32 cellular contexts compared by ENCODE assay signal in the genomic region with DNA sequence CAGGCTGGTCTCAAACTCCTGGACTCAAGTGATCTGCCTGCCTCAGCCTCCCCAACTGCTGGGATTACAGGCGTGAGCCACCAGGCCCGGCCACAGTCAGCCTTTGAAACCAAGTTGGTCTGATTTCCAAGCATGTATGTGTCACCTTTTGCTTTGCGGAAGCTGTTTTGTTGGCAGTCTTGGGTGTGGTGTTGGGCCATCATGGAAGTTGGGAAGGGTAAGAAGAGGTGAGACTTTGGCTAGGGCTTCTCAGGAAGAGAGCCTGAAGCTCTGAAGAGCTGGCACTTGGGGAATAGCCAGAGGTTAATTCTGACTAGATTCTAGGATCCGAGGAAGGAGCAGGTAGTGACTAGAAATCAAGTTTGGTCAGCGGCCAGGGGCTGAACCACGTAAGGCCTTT. TPM values are rescaled to one million over a fixed set of nuclear protein-coding genes. Genes with fewer than 3 reads are reported as not detected.
DNase-seq lines count a peak whose midpoint lies in the region; ATAC-seq, FAIRE-seq and TF ChIP-seq lines count a peak whose summit lies in the region.
"Had no signal": no experiment of that assay in that cellular context is flagged by ENCODE, and none has a peak within 500 bp of the region (broad histone marks: within the 10 kb centered on the region; RNA-seq: fewer than 3 reads in every experiment).

No MANE protein-coding gene starts in this region.

- H3K27ac Mint-ChIP-seq in MCF 10A (ENCODE audit: low read depth, unreplicated experiment) (peak overlapping the region; percentile 43), endothelial cell (ENCODE audit: unreplicated experiment) (no peak overlapping the region), type B pancreatic cell (no peak overlapping the region), endodermal cell (no peak overlapping the region)
- H3K27ac Mint-ChIP-seq in CD8-positive, alpha-beta memory T cell: no peak overlapping the region
- H3K27ac Mint-ChIP-seq: B cell; CD8-positive, alpha-beta T cell had no signal

- no peak overlapping the region for H3K9ac ChIP-seq in mammary epithelial cell (ENCODE audit: insufficient read depth, low read length)
- H3K9ac ChIP-seq in keratinocyte (ENCODE audit: control insufficient read depth, extremely low read depth, insufficient read depth, low read length): no peak overlapping the region
- no peak overlapping the region for H3K9ac ChIP-seq in endodermal cell (ENCODE audit: extremely low read depth, low read length, poor library complexity, severe bottlenecking)
- no peak overlapping the region for H3K9ac ChIP-seq in PC-3 (ENCODE audit: low read length)

- intact Hi-C loops in MCF 10A (cut with micrococcal nuclease): no loop called here
- intact Hi-C loops in mammary epithelial cell (cut with micrococcal nuclease): no loop called here
- intact Hi-C loops in PC-3 (cut with micrococcal nuclease): no loop called here

- H3K27me3 Mint-ChIP-seq in MCF 10A (ENCODE audit: insufficient read depth, unreplicated experiment): no peaks in the 10 kb centered on the region
- H3K27me3 Mint-ChIP-seq in endothelial cell (ENCODE audit: unreplicated experiment): peaks cover 11% of the 10 kb centered on the region
- H3K27me3 Mint-ChIP-seq in type B pancreatic cell: no peaks in the 10 kb centered on the region
- H3K27me3 Mint-ChIP-seq in CD8-positive, alpha-beta memory T cell: peaks cover 4 to 5% of the 10 kb centered on the region in 2 donors
- no peaks in the 10 kb centered on the region for H3K27me3 Mint-ChIP-seq in endodermal cell (ENCODE audit: insufficient read depth)

- H3K4me1 Mint-ChIP-seq in MCF 10A (ENCODE audit: insufficient read depth, unreplicated experiment) (peaks cover 12% of the 10 kb centered on the region), endothelial cell (ENCODE audit: unreplicated experiment) (no peaks in the 10 kb centered on the region), type B pancreatic cell (ENCODE audit: unreplicated experiment) (peaks cover 5% of the 10 kb centered on the region), endodermal cell (peaks cover 5% of the 10 kb centered on the region)
- H3K4me1 Mint-ChIP-seq in CD8-positive, alpha-beta memory T cell: peaks cover 3 to 5% (median 3%) of the 10 kb centered on the region in 3 donors

- H2AFZ ChIP-seq in mammary epithelial cell (ENCODE audit: low read depth, low read length) (no peak overlapping the region), keratinocyte (ENCODE audit: control insufficient read depth, low read length) (no peak overlapping the region), PC-3 (ENCODE audit: low read length) (no peak overlapping the region)

- H3K4me2 ChIP-seq in mammary epithelial cell (ENCODE audit: insufficient read depth, low read depth, low read length): no peak overlapping the region
- H3K4me2 ChIP-seq in keratinocyte (ENCODE audit: control insufficient read depth, extremely low read depth, insufficient read depth, low read depth, low read length): no peak overlapping the region
- H3K4me2 ChIP-seq in PC-3 (ENCODE audit: low read length): no peak overlapping the region

- no peaks in the 10 kb centered on the region for H3K9me2 ChIP-seq in PC-3 (replicated peaks; ENCODE audit: low read length)

- H3K4me1 ChIP-seq in mammary epithelial cell (ENCODE audit: insufficient read depth, low read length) (peaks cover 11% of the 10 kb centered on the region), keratinocyte (ENCODE audit: control insufficient read depth, extremely low read depth, insufficient read depth, low read length) (peaks cover 29% of the 10 kb centered on the region), endodermal cell (ENCODE audit: control insufficient read depth, insufficient read depth, low read length) (peaks cover 7% of the 10 kb centered on the region), PC-3 (ENCODE audit: insufficient read depth, low read length) (peaks cover 7% of the 10 kb centered on the region)
- peaks cover 4% of the 10 kb centered on the region for H3K4me1 ChIP-seq in CD8-positive, alpha-beta memory T cell (ENCODE audit: insufficient read depth, low read length)

- peak; percentile 69 for FAIRE-seq in keratinocyte (lab: Jason Lieb, UNC)
- FAIRE-seq: GM12892, HepG2 had no signal

- H3K79me2 ChIP-seq in mammary epithelial cell (ENCODE audit: insufficient read depth, low read length) (no peaks in the 10 kb centered on the region), keratinocyte (ENCODE audit: control insufficient read depth, insufficient read depth, low read length) (no peaks in the 10 kb centered on the region), PC-3 (ENCODE audit: low read length) (no peaks in the 10 kb centered on the region)

- no peak overlapping the region for H3K4me3 Mint-ChIP-seq in MCF 10A (ENCODE audit: unreplicated experiment)
- peak overlapping the region; percentile 40 for H3K4me3 Mint-ChIP-seq in endothelial cell (ENCODE audit: unreplicated experiment)
- H3K4me3 Mint-ChIP-seq in type B pancreatic cell: peak overlapping the region; percentile 39
- H3K4me3 Mint-ChIP-seq in CD8-positive, alpha-beta memory T cell: no peak overlapping the region
- no peak overlapping the region for H3K4me3 Mint-ChIP-seq in endodermal cell
- H3K4me3 Mint-ChIP-seq: B cell; CD8-positive, alpha-beta T cell had no signal

- H3K4me3 ChIP-seq in mammary epithelial cell (replicated peaks in 1 of 3; ENCODE audit: insufficient read depth in 1 of 3, low read depth in 2 of 3, low read length in 3 of 3): no peak overlapping the region
- no peak overlapping the region for H3K4me3 ChIP-seq in keratinocyte (ENCODE audit: control insufficient read depth in 2 of 3, extremely low read depth in 1 of 3, insufficient read depth in 2 of 3, low read depth in 1 of 3, low read length in 3 of 3)
- H3K4me3 ChIP-seq in CD8-positive, alpha-beta memory T cell (ENCODE audit: low read length): no peak overlapping the region
- no peak overlapping the region for H3K4me3 ChIP-seq in endodermal cell (ENCODE audit: low read length)
- no peak overlapping the region for H3K4me3 ChIP-seq in PC-3 (ENCODE audit: low read length)
- H3K4me3 ChIP-seq: Peyer's patch, SK-N-MC had no signal

- H3K9me3 ChIP-seq in mammary epithelial cell (replicated peaks; ENCODE audit: insufficient read depth, low read length) (no peaks in the 10 kb centered on the region), keratinocyte (ENCODE audit: control insufficient read depth, low read depth, low read length) (no peaks in the 10 kb centered on the region), endodermal cell (ENCODE audit: control insufficient read depth, low read length) (no peaks in the 10 kb centered on the region), PC-3 (ENCODE audit: low read length) (no peaks in the 10 kb centered on the region)
- no peaks in the 10 kb centered on the region for H3K9me3 ChIP-seq in CD8-positive, alpha-beta memory T cell (ENCODE audit: low read length)
- H3K9me3 ChIP-seq: Peyer's patch had no signal

- in situ Hi-C loops in mammary epithelial cell (cut with MboI; ENCODE audit: low sequenced_read_pairs in 2 of 2): no loop called here

- 96% methylated on average over 6 of the region's 6 CpGs for WGBS in mammary epithelial cell (ENCODE audit: low coverage, missing lambda C conversion rate)
- WGBS in endodermal cell (ENCODE audit: insufficient coverage in 1 of 2, insufficient read length in 1 of 2), 2 experiments: 94 to 97% methylated on average over 5 to 6 of the region's 6 CpGs

- H4K20me1 ChIP-seq in mammary epithelial cell (ENCODE audit: insufficient read depth, low read length) (no peaks in the 10 kb centered on the region), keratinocyte (ENCODE audit: control insufficient read depth, extremely low read depth, insufficient read depth, low read length) (peaks cover 2% of the 10 kb centered on the region), PC-3 (ENCODE audit: low read length) (no peaks in the 10 kb centered on the region)

- POLR2A ChIA-PET in MCF 10A (lab: Yijun Ruan, JAX): interaction anchor here (0.6 to 1.1 kb wide), 5 partner anchors 10 to 51 kb away, joined by 3 to 5 read pairs (median 3); no protein-coding TSS in a partner anchor
- POLR2A ChIA-PET in CD8-positive, alpha-beta memory T cell (lab: Charles Lee): no interaction called here
- POLR2A ChIA-PET in PC-3 (lab: Charles Lee; ENCODE audit: unreplicated experiment): interaction anchor here (0.7 kb wide), 1 partner anchor 91 kb away, joined by 6 read pairs; no protein-coding TSS in a partner anchor

- H3K36me3 ChIP-seq in mammary epithelial cell (ENCODE audit: insufficient read depth, low read length): no peaks in the 10 kb centered on the region
- H3K36me3 ChIP-seq in keratinocyte (ENCODE audit: control insufficient read depth in 2 of 2, extremely low read depth in 1 of 2, insufficient read depth in 2 of 2, low read length in 2 of 2): peaks cover 3 to 4% of the 10 kb centered on the region in 2 experiments
- H3K36me3 ChIP-seq in CD8-positive, alpha-beta memory T cell (ENCODE audit: insufficient read depth, low read length): no peaks in the 10 kb centered on the region
- H3K36me3 ChIP-seq in endodermal cell (ENCODE audit: control insufficient read depth, insufficient read depth, low read length): no peaks in the 10 kb centered on the region
- H3K36me3 ChIP-seq in PC-3 (ENCODE audit: low read depth, low read length): no peaks in the 10 kb centered on the region; the same call in 1 of the 2 replicates
- H3K36me3 ChIP-seq: Peyer's patch had no signal

- DNase-seq in MCF 10A (ENCODE audit: unreplicated experiment) (peak; percentile 75), mammary epithelial cell (no peak), endothelial cell (ENCODE audit: low spot score) (no peak), keratinocyte (ENCODE audit: low read depth, low spot score) (peak; percentile 33), type B pancreatic cell (ENCODE audit: extremely low spot score, unreplicated experiment) (no peak), endodermal cell (no peak), PC-3 (no peak)
- no peak for DNase-seq in CD8-positive, alpha-beta memory T cell
- DNase-seq: CD8-positive, alpha-beta T cell; DMS 273 treated with DMSO at 0.1 percent for 48 hours; DMS79; EL; GDM1; GOT3; KBM-7; MM.1S; NCI-H1048; NCI-H1417; NCI-H1694 treated with DMSO at 0.1 percent for 48 hours; NCI-H2081; NCI-H226; NCI-H510A; NCI-H69; Peyer's patch; SIG-M5 had no signal

- CTCF ChIA-PET in MCF 10A (lab: Yijun Ruan, JAX): interaction anchor here (0.6 kb wide), 2 partner anchors 43 kb away, joined by 4 read pairs; a partner anchor contains a TSS
- CTCF ChIA-PET in mammary epithelial cell (lab: Charles Lee; ENCODE audit: low non-redundant PET): no interaction called here
- CTCF ChIA-PET in CD8-positive, alpha-beta memory T cell (lab: Charles Lee): interaction anchor here (1.6 to 2.6 kb wide), 2 partner anchors 20 to 42 kb away, joined by 3 to 11 read pairs; a partner anchor contains a TSS
- CTCF ChIA-PET in PC-3 (lab: Charles Lee): no interaction called here

- H3K27me3 ChIP-seq in mammary epithelial cell (ENCODE audit: insufficient read depth, low read length): no peaks in the 10 kb centered on the region
- H3K27me3 ChIP-seq in keratinocyte (ENCODE audit: control insufficient read depth, extremely low read depth, insufficient read depth, low read length): no peaks in the 10 kb centered on the region
- no peaks in the 10 kb centered on the region for H3K27me3 ChIP-seq in CD8-positive, alpha-beta memory T cell (ENCODE audit: insufficient read depth, low read length, poor library complexity, severe bottlenecking)
- no peaks in the 10 kb centered on the region for H3K27me3 ChIP-seq in endodermal cell (ENCODE audit: control insufficient read depth, insufficient read depth, low read length, poor library complexity, severe bottlenecking)
- H3K27me3 ChIP-seq in PC-3 (ENCODE audit: low read length): no peaks in the 10 kb centered on the region
- H3K27me3 ChIP-seq: Peyer's patch had no signal

- ATAC-seq in PC-3: no peak
- ATAC-seq: CD8-positive, alpha-beta T cell; HCT116; HepG2 had no signal

- peaks cover 19% of the 10 kb centered on the region for H3K36me3 Mint-ChIP-seq in MCF 10A (ENCODE audit: insufficient read depth, unreplicated experiment)
- peaks cover 6% of the 10 kb centered on the region for H3K36me3 Mint-ChIP-seq in endothelial cell (ENCODE audit: low read depth, unreplicated experiment)
- no peaks in the 10 kb centered on the region for H3K36me3 Mint-ChIP-seq in type B pancreatic cell
- H3K36me3 Mint-ChIP-seq in CD8-positive, alpha-beta memory T cell: peaks cover 0 to 2% (median 0%) of the 10 kb centered on the region in 3 donors
- peaks cover 2% of the 10 kb centered on the region for H3K36me3 Mint-ChIP-seq in endodermal cell (ENCODE audit: low read depth)
- H3K36me3 Mint-ChIP-seq: CD8-positive, alpha-beta T cell had no signal

- BruUV-seq in MCF 10A (replicated peaks; lab: Mats Ljungman, UMichigan): no TSS peak
- no TSS peak for BruUV-seq in mammary epithelial cell (replicated peaks; lab: Mats Ljungman, UMichigan)
- no TSS peak for BruUV-seq in PC-3 (replicated peaks; lab: Mats Ljungman, UMichigan)

- H3K27ac ChIP-seq in mammary epithelial cell (ENCODE audit: insufficient read depth, low read depth, low read length) (no peak overlapping the region), keratinocyte (ENCODE audit: control insufficient read depth, insufficient read depth, low read length) (peak overlapping the region; percentile 39), endodermal cell (ENCODE audit: low read depth, low read length) (no peak overlapping the region), PC-3 (ENCODE audit: low read length) (no peak overlapping the region)
- H3K27ac ChIP-seq in CD8-positive, alpha-beta memory T cell (ENCODE audit: low read depth, low read length): no peak overlapping the region
- H3K27ac ChIP-seq: 22Rv1, C4-2B, Peyer's patch, SK-N-MC had no signal

- dilution Hi-C loops in mammary epithelial cell (cut with HindIII; ENCODE audit: low sequenced_read_pairs): no loop called here
- dilution Hi-C loops in keratinocyte (cut with MboI; ENCODE audit: extremely low pct_ligation_motif_present, low sequenced_read_pairs): no loop called here

- H3K9me1 ChIP-seq in keratinocyte (ENCODE audit: control insufficient read depth, extremely low read depth, insufficient read depth, low read length): no peaks in the 10 kb centered on the region

- TF ChIP-seq CTCF in MCF 10A (IDR thresholded peaks at IDR 0.05; ENCODE audit: unreplicated experiment) (no peak), mammary epithelial cell (conservative IDR thresholded peaks at IDR 0.05 in 1 of 2, IDR thresholded peaks at IDR 0.05 in 1 of 2; ENCODE audit: extremely low read depth in 1 of 2, insufficient read depth in 1 of 2, low read depth in 1 of 2, low read length in 2 of 2) (no peak), endothelial cell (IDR thresholded peaks at IDR 0.05; ENCODE audit: unreplicated experiment) (no peak), keratinocyte (optimal IDR thresholded peaks at IDR 0.05 in 1 of 3, IDR thresholded peaks at IDR 0.05 in 1 of 3, conservative IDR thresholded peaks at IDR 0.05 in 1 of 3; ENCODE audit: extremely low read depth in 1 of 3, insufficient read depth in 2 of 3, low read length in 3 of 3) (no peak), type B pancreatic cell (conservative IDR thresholded peaks at IDR 0.05) (no peak), endodermal cell (conservative IDR thresholded peaks at IDR 0.05) (no peak), PC-3 (conservative IDR thresholded peaks at IDR 0.05; ENCODE audit: low read depth, low read length) (no peak)

- no peaks in the 10 kb centered on the region for H3F3A ChIP-seq in PC-3 (ENCODE audit: low read length, unreplicated experiment)

- H3K9me3 Mint-ChIP-seq in MCF 10A (ENCODE audit: unreplicated experiment): no peaks in the 10 kb centered on the region
- no peaks in the 10 kb centered on the region for H3K9me3 Mint-ChIP-seq in endothelial cell (ENCODE audit: unreplicated experiment)
- H3K9me3 Mint-ChIP-seq in type B pancreatic cell: no peaks in the 10 kb centered on the region
- H3K9me3 Mint-ChIP-seq in CD8-positive, alpha-beta memory T cell: no peaks in the 10 kb centered on the region
- no peaks in the 10 kb centered on the region for H3K9me3 Mint-ChIP-seq in endodermal cell
- H3K9me3 Mint-ChIP-seq: CD8-positive, alpha-beta T cell had no signal

RNA-seq across cellular contexts. Expression of a gene that starts 2.8 kb away (rescaled TPM):
- total RNA-seq in MCF 10A (2022) (0.21 and 0.29 TPM in 2 replicates), mammary epithelial cell (under 1 TPM; 0.17 to 0.35 TPM), endothelial cell (ENCODE audit: unreplicated experiment) (0.28 TPM), type B pancreatic cell (ENCODE audit: low replicate concordance) (0.19 and 0.26 TPM in 2 replicates), endodermal cell (under 1 TPM; 0.53 TPM), PC-3 (2014; rRNA removed) (0.12 TPM in 1 of 2 replicates, not detected in the other)
- polyA plus RNA-seq in mammary epithelial cell (not detected), keratinocyte (not detected in 3 replicates)
- polyA minus RNA-seq in mammary epithelial cell (0.31 TPM), keratinocyte (0.16 TPM in 1 of 3 replicates, not detected in the others)
- polyA plus RNA-seq in keratinocyte (2011; ENCODE audit: low read depth): not detected
- not detected in 2 replicates for polyA plus RNA-seq in keratinocyte (2011; cell fraction: cytosol; rRNA removed)
- polyA plus RNA-seq in keratinocyte (2011; cell fraction: nucleus; rRNA removed): 0.05 and 0.17 TPM in 2 replicates
- 0.08 TPM in 1 of 2 replicates, not detected in the other for polyA plus RNA-seq in keratinocyte (2012; ENCODE audit: low replicate concordance)
- polyA minus RNA-seq in keratinocyte (2011; cell fraction: cytosol; rRNA and poly(A)+ RNA removed): not detected
- polyA minus RNA-seq in keratinocyte (2011; cell fraction: nucleus; rRNA and poly(A)+ RNA removed): 0.32 TPM in 1 of 2 replicates, not detected in the other
- total RNA-seq in CD8-positive, alpha-beta memory T cell: under 1 TPM; 0.16 to 0.22 TPM
- not detected for polyA plus RNA-seq in CD8-positive, alpha-beta memory T cell
- 0.21 TPM for polyA plus RNA-seq in endodermal cell (2013, experiment 1 of 2)
- 0.17 TPM for polyA plus RNA-seq in endodermal cell (2013, experiment 2 of 2)
- polyA plus RNA-seq: HepG2 had no signal

RNA-seq across cellular contexts. Expression of a gene that starts 19.7 kb away (rescaled TPM):
- total RNA-seq in MCF 10A (2022) (57.5 and 71.6 TPM in 2 replicates), mammary epithelial cell (10 to 100 TPM; 40.0 to 56.7 TPM), endothelial cell (ENCODE audit: unreplicated experiment) (95.3 TPM), type B pancreatic cell (ENCODE audit: low replicate concordance) (56.3 and 94.0 TPM in 2 replicates), endodermal cell (10 to 100 TPM; 86.4 to 86.9 TPM), PC-3 (2014; rRNA removed) (34.9 and 50.3 TPM in 2 replicates)
- polyA plus RNA-seq in mammary epithelial cell (17.0 TPM), keratinocyte (10.1 to 16.5 TPM (median 12.5 TPM) in 3 replicates)
- polyA minus RNA-seq in mammary epithelial cell (8.7 TPM), keratinocyte (16.9 to 29.0 TPM (median 27.1 TPM) in 3 replicates)
- 1.7 TPM for polyA plus RNA-seq in keratinocyte (2011; ENCODE audit: low read depth)
- polyA plus RNA-seq in keratinocyte (2011; cell fraction: cytosol; rRNA removed): 8.1 and 11.8 TPM in 2 replicates
- polyA plus RNA-seq in keratinocyte (2011; cell fraction: nucleus; rRNA removed): 35.8 and 51.3 TPM in 2 replicates
- 12.3 and 20.4 TPM in 2 replicates for polyA plus RNA-seq in keratinocyte (2012; ENCODE audit: low replicate concordance)
- polyA minus RNA-seq in keratinocyte (2011; cell fraction: cytosol; rRNA and poly(A)+ RNA removed): 24.7 TPM
- 28.9 and 30.2 TPM in 2 replicates for polyA minus RNA-seq in keratinocyte (2011; cell fraction: nucleus; rRNA and poly(A)+ RNA removed)
- total RNA-seq in CD8-positive, alpha-beta memory T cell: 10 to 100 TPM; 57.6 to 62.9 TPM
- 25.6 TPM for polyA plus RNA-seq in CD8-positive, alpha-beta memory T cell
- 61.6 TPM for polyA plus RNA-seq in endodermal cell (2013, experiment 1 of 2)
- 53.9 TPM for polyA plus RNA-seq in endodermal cell (2013, experiment 2 of 2)

RNA-seq across cellular contexts. Expression of a gene that starts 30.0 kb away (rescaled TPM):
- total RNA-seq in MCF 10A (2022) (40.5 and 52.4 TPM in 2 replicates), mammary epithelial cell (10 to 100 TPM; 10.0 to 43.2 TPM), endothelial cell (ENCODE audit: unreplicated experiment) (80.3 TPM), type B pancreatic cell (ENCODE audit: low replicate concordance) (42.5 and 97.7 TPM in 2 replicates), endodermal cell (10 to 100 TPM; 58.8 to 75.9 TPM), PC-3 (2014; rRNA removed) (18.3 and 18.9 TPM in 2 replicates)
- polyA plus RNA-seq in mammary epithelial cell (9.8 TPM), keratinocyte (7.0 to 12.8 TPM (median 8.1 TPM) in 3 replicates)
- polyA minus RNA-seq in mammary epithelial cell (7.1 TPM), keratinocyte (7.1 to 11.4 TPM (median 9.1 TPM) in 3 replicates)
- 15.4 TPM for polyA plus RNA-seq in keratinocyte (2011; ENCODE audit: low read depth)
- polyA plus RNA-seq in keratinocyte (2011; cell fraction: cytosol; rRNA removed): 2.8 and 7.2 TPM in 2 replicates
- polyA plus RNA-seq in keratinocyte (2011; cell fraction: nucleus; rRNA removed): 76.2 and 104 TPM in 2 replicates
- polyA plus RNA-seq in keratinocyte (2012; ENCODE audit: low replicate concordance): 13.2 and 17.9 TPM in 2 replicates
- 3.3 TPM for polyA minus RNA-seq in keratinocyte (2011; cell fraction: cytosol; rRNA and poly(A)+ RNA removed)
- polyA minus RNA-seq in keratinocyte (2011; cell fraction: nucleus; rRNA and poly(A)+ RNA removed): 12.0 and 16.4 TPM in 2 replicates
- 10 to 100 TPM; 27.1 to 28.2 TPM for total RNA-seq in CD8-positive, alpha-beta memory T cell
- polyA plus RNA-seq in CD8-positive, alpha-beta memory T cell: 1.6 TPM
- 50.5 TPM for polyA plus RNA-seq in endodermal cell (2013, experiment 1 of 2)
- polyA plus RNA-seq in endodermal cell (2013, experiment 2 of 2): 46.7 TPM

RNA-seq across cellular contexts. Expression of a gene that starts 43.2 kb away (rescaled TPM):
- total RNA-seq in MCF 10A (2022) (17.3 and 19.6 TPM in 2 replicates), mammary epithelial cell (1 to 10 TPM; 4.2 to 9.6 TPM), endothelial cell (ENCODE audit: unreplicated experiment) (21.9 TPM), type B pancreatic cell (ENCODE audit: low replicate concordance) (19.7 and 38.0 TPM in 2 replicates), endodermal cell (10 to 100 TPM; 41.6 to 46.4 TPM), PC-3 (2014; rRNA removed) (9.3 and 13.6 TPM in 2 replicates)
- polyA plus RNA-seq in mammary epithelial cell (4.7 TPM), keratinocyte (1.3 to 2.2 TPM (median 2.0 TPM) in 3 replicates)
- polyA minus RNA-seq in mammary epithelial cell (7.1 TPM), keratinocyte (1.1 to 5.1 TPM (median 2.8 TPM) in 3 replicates)
- 0.45 TPM for polyA plus RNA-seq in keratinocyte (2011; ENCODE audit: low read depth)
- polyA plus RNA-seq in keratinocyte (2011; cell fraction: cytosol; rRNA removed): 1.5 and 3.0 TPM in 2 replicates
- 4.5 and 5.8 TPM in 2 replicates for polyA plus RNA-seq in keratinocyte (2011; cell fraction: nucleus; rRNA removed)
- 1.8 and 2.2 TPM in 2 replicates for polyA plus RNA-seq in keratinocyte (2012; ENCODE audit: low replicate concordance)
- polyA minus RNA-seq in keratinocyte (2011; cell fraction: cytosol; rRNA and poly(A)+ RNA removed): 6.1 TPM
- 1.9 and 3.8 TPM in 2 replicates for polyA minus RNA-seq in keratinocyte (2011; cell fraction: nucleus; rRNA and poly(A)+ RNA removed)
- total RNA-seq in CD8-positive, alpha-beta memory T cell: 1 to 10 TPM; 2.5 to 2.6 TPM
- polyA plus RNA-seq in CD8-positive, alpha-beta memory T cell: 0.23 TPM
- polyA plus RNA-seq in endodermal cell (2013, experiment 1 of 2): 38.7 TPM
- polyA plus RNA-seq in endodermal cell (2013, experiment 2 of 2): 33.4 TPM

RNA-seq across cellular contexts. Expression of a gene that starts 50.6 kb away (rescaled TPM):
- total RNA-seq in MCF 10A (2022) (77.4 and 86.2 TPM in 2 replicates), mammary epithelial cell (10 to 100 TPM; 32.3 to 81.6 TPM), endothelial cell (ENCODE audit: unreplicated experiment) (70.7 TPM), type B pancreatic cell (ENCODE audit: low replicate concordance) (66.7 and 93.0 TPM in 2 replicates), endodermal cell (100 to 1,000 TPM; 104 to 119 TPM), PC-3 (2014; rRNA removed) (36.6 and 67.3 TPM in 2 replicates)
- polyA plus RNA-seq in mammary epithelial cell (56.2 TPM), keratinocyte (43.8 to 63.2 TPM (median 56.0 TPM) in 3 replicates)
- polyA minus RNA-seq in mammary epithelial cell (163 TPM), keratinocyte (82.5 to 138 TPM (median 95.2 TPM) in 3 replicates)
- polyA plus RNA-seq in keratinocyte (2011; ENCODE audit: low read depth): 51.1 TPM
- polyA plus RNA-seq in keratinocyte (2011; cell fraction: cytosol; rRNA removed): 43.6 and 48.5 TPM in 2 replicates
- 105 and 128 TPM in 2 replicates for polyA plus RNA-seq in keratinocyte (2011; cell fraction: nucleus; rRNA removed)
- polyA plus RNA-seq in keratinocyte (2012; ENCODE audit: low replicate concordance): 29.5 and 45.4 TPM in 2 replicates
- 75.6 TPM for polyA minus RNA-seq in keratinocyte (2011; cell fraction: cytosol; rRNA and poly(A)+ RNA removed)
- 44.7 and 61.0 TPM in 2 replicates for polyA minus RNA-seq in keratinocyte (2011; cell fraction: nucleus; rRNA and poly(A)+ RNA removed)
- total RNA-seq in CD8-positive, alpha-beta memory T cell: 100 to 1,000 TPM; 116 to 119 TPM
- 17.5 TPM for polyA plus RNA-seq in CD8-positive, alpha-beta memory T cell
- 68.8 TPM for polyA plus RNA-seq in endodermal cell (2013, experiment 1 of 2)
- 64.9 TPM for polyA plus RNA-seq in endodermal cell (2013, experiment 2 of 2)

Comparison
In these comparisons a context has a peak if more than half of its experiments do, and no peak if none do; other contexts are left out.
1. DNase-seq: peak in MCF 10A (single experiment) and keratinocyte (single experiment); none in mammary epithelial cell (single experiment), endothelial cell (single experiment), type B pancreatic cell (single experiment), CD8-positive, alpha-beta memory T cell (0 of 5), endodermal cell (single experiment) and PC-3 (single experiment).
2. CTCF ChIA-PET loops: an anchor here in MCF 10A (0.6 kb wide) and CD8-positive, alpha-beta memory T cell (1.6 to 2.6 kb wide); none called in mammary epithelial cell and PC-3.
3. H3K4me3 Mint-ChIP-seq: peak in endothelial cell (single experiment) and type B pancreatic cell (single experiment); none in MCF 10A (single experiment), CD8-positive, alpha-beta memory T cell (0 of 7) and endodermal cell (single experiment).